Comparison of ENCODE assay signal across 11 cellular contexts in the genomic region with DNA sequence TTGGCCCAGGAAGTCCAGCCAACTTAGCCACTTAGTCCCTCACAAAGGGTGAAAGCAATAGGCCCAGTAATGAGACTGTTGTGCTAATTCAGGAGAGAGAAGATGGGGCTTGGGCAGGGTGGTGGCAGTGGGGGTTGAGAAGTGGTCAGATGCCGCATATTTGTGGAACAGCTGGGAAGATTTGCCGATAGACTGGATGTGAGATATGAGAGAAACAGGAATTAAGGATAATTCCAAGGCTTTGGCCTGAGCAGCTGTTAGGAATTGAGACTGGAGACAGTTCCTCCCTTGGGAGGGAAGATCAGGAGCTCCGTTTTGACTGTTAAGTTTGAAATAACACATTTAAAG.
A peak's percentile ranks its signal among the peaks of the same experiment; 100 is the strongest.
DNase-seq lines count a peak whose midpoint lies in the region; ATAC-seq and TF ChIP-seq lines count a peak whose summit lies in the region.
"Had no signal": no experiment of that assay in that cellular context is flagged by ENCODE, and none has a peak within 500 bp of the region (broad histone marks: within the 10 kb centered on the region; RNA-seq: fewer than 3 reads in every experiment).

No MANE protein-coding gene starts in this region.

- H3K36me3 ChIP-seq in upper lobe of left lung: no peaks in the 10 kb centered on the region

- no peak for TF ChIP-seq CTCF in upper lobe of left lung (IDR thresholded peaks at IDR 0.05)

- TF ChIP-seq EP300 in upper lobe of left lung (IDR thresholded peaks at IDR 0.05): no peak

- peak overlapping the region in 2 of 4 donors; percentile 43 to 48 for H3K4me3 ChIP-seq in upper lobe of left lung

- 43 to 48% methylated on average over 3 of the region's 3 CpGs for WGBS in upper lobe of left lung, 2 donors

- no peaks in the 10 kb centered on the region for H3K9me3 Mint-ChIP-seq in activated T-cell treated with anti-CD3 and anti-CD28 coated beads, Interleukin-2, amount 50 U/mL, for 4 hours
- H3K9me3 Mint-ChIP-seq in activated naive CD4-positive, alpha-beta T cell treated with anti-CD3 and anti-CD28 coated beads for 36 hours: peaks cover 1% of the 10 kb centered on the region

- no peaks in the 10 kb centered on the region for H3K9me3 ChIP-seq in upper lobe of left lung

- H3K27ac ChIP-seq in upper lobe of left lung: peak overlapping the region in 3 of 4 donors; percentile 68 to 77 (median 75)

- H3K4me1 ChIP-seq in upper lobe of left lung: no peaks in the 10 kb centered on the region

- TF ChIP-seq POLR2A in upper lobe of left lung (IDR thresholded peaks at IDR 0.05): no peak

- DNase-seq in activated T-cell treated with anti-CD3 and anti-CD28 coated beads, Interleukin-2, amount 50 U/mL, for 4 hours: peak; percentile 28
- DNase-seq in activated T-cell treated with anti-CD3 and anti-CD28 coated beads, Interleukin-2, amount 50 U/mL, for 48 hours: no peak
- DNase-seq in upper lobe of left lung: no peak
- DNase-seq in NCI-H345 (lab: John Stamatoyannopoulos, UW): no peak
- no peak for DNase-seq in cerebellar nuclear complex (lab: John Stamatoyannopoulos, UW)
- no peak for DNase-seq in activated naive CD4-positive, alpha-beta T cell treated with anti-CD3 and anti-CD28 coated beads for 36 hours
- DNase-seq: 8988T, NCI-H2081 treated with DMSO at 0.1 percent for 48 hours had no signal

- H3K4me3 Mint-ChIP-seq in activated T-cell treated with anti-CD3 and anti-CD28 coated beads, Interleukin-2, amount 50 U/mL, for 4 hours: no peak overlapping the region
- no peak overlapping the region for H3K4me3 Mint-ChIP-seq in activated naive CD4-positive, alpha-beta T cell treated with anti-CD3 and anti-CD28 coated beads for 36 hours
- H3K4me3 Mint-ChIP-seq: memory B cell had no signal

- H3K36me3 Mint-ChIP-seq in activated T-cell treated with anti-CD3 and anti-CD28 coated beads, Interleukin-2, amount 50 U/mL, for 4 hours (ENCODE audit: insufficient read depth): no peaks in the 10 kb centered on the region
- no peaks in the 10 kb centered on the region for H3K36me3 Mint-ChIP-seq in activated naive CD4-positive, alpha-beta T cell treated with anti-CD3 and anti-CD28 coated beads for 36 hours (ENCODE audit: low read depth)
- H3K36me3 Mint-ChIP-seq: memory B cell had no signal

- CTCF ChIA-PET in activated naive CD4-positive, alpha-beta T cell treated with anti-CD3 and anti-CD28 coated beads for 36 hours (lab: Charles Lee): interaction anchor here (3.7 kb wide), 1 partner anchor 11 kb away, joined by 18 read pairs; no protein-coding TSS in a partner anchor

- no peaks in the 10 kb centered on the region for H3K27me3 ChIP-seq in upper lobe of left lung

- peaks cover 7% of the 10 kb centered on the region for H3K4me1 Mint-ChIP-seq in activated T-cell treated with anti-CD3 and anti-CD28 coated beads, Interleukin-2, amount 50 U/mL, for 4 hours (ENCODE audit: low read depth)
- peaks cover 14% of the 10 kb centered on the region for H3K4me1 Mint-ChIP-seq in activated naive CD4-positive, alpha-beta T cell treated with anti-CD3 and anti-CD28 coated beads for 36 hours (ENCODE audit: low read depth)

- peaks cover 5% of the 10 kb centered on the region for H3K27me3 Mint-ChIP-seq in activated T-cell treated with anti-CD3 and anti-CD28 coated beads, Interleukin-2, amount 50 U/mL, for 4 hours (ENCODE audit: low read depth)
- no peaks in the 10 kb centered on the region for H3K27me3 Mint-ChIP-seq in activated naive CD4-positive, alpha-beta T cell treated with anti-CD3 and anti-CD28 coated beads for 36 hours (ENCODE audit: low read depth)

- no peak for ATAC-seq in activated T-cell treated with anti-CD3 and anti-CD28 coated beads, Interleukin-2, amount 50 U/mL, for 4 hours
- ATAC-seq in HG03565 (IDR thresholded peaks at IDR 0.05; ENCODE audit: unreplicated experiment) (peak; percentile 55), esophagus mucosa (peak; percentile 31), upper lobe of left lung (ENCODE audit: low FRiP score in 2 of 2) (no peak)

- H3K27ac Mint-ChIP-seq in activated naive CD4-positive, alpha-beta T cell treated with anti-CD3 and anti-CD28 coated beads for 36 hours: no peak overlapping the region
- H3K27ac Mint-ChIP-seq: memory B cell had no signal

- intact Hi-C loops in activated naive CD4-positive, alpha-beta T cell treated with anti-CD3 and anti-CD28 coated beads for 36 hours (cut with micrococcal nuclease): loop anchor here (1.0 to 10.0 kb wide), 5 partner anchors 220 to 484 kb away; a partner anchor contains a TSS

Comparison
In these comparisons a context has a peak if more than half of its experiments do, and no peak if none do; other contexts are left out.
1. ATAC-seq: peak in HG03565 (single experiment) and esophagus mucosa (single experiment); none in activated T-cell treated with anti-CD3 and anti-CD28 coated beads, Interleukin-2, amount 50 U/mL, for 4 hours (0 of 2) and upper lobe of left lung (0 of 2).